Comparison of ENCODE assay signal across 23 cellular contexts in the genomic region with DNA sequence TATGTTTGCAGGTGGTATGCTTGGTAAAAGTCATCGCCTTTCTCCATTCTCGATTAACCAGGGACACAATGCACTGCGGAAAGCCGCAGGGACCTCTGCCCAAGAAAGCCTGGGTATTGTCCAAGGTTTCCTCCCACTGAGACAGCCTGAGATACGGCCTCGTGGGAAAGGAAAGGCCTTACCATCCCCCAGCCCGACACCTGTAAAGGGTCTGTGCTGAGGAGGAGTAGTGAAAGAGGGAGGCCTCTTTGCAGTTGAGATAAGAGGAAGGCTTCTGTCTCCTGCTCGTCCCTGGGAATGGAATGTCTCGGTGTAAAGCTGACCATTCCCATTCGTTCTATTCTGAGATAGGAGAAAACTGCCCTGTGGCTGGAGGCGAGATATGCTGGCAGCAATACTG. TPM values are rescaled to one million over a fixed set of nuclear protein-coding genes. Genes with fewer than 3 reads are reported as not detected.
"Had no signal": no experiment of that assay in that cellular context is flagged by ENCODE, and none has a peak within 500 bp of the region (broad histone marks: within the 10 kb centered on the region; RNA-seq: fewer than 3 reads in every experiment).

No MANE protein-coding gene starts in this region.

RNA-seq across cellular contexts. Expression of gene TRIM75, which starts 19.7 kb away (rescaled TPM):
- total RNA-seq: heart right ventricle; kidney; left colon; left lung; lower leg skin; lung; mesenteric fat pad; mucosa of gallbladder; naive thymus-derived CD8-positive, alpha-beta T cell; neural crest cell; omental fat pad; pancreas; psoas muscle; right lobe of liver; smooth muscle cell; temporal lobe; thyroid gland; transverse colon; upper lobe of left lung; urinary bladder; vagina had no signal
- polyA plus RNA-seq: heart right ventricle; immature natural killer cell; lung; naive thymus-derived CD8-positive, alpha-beta T cell; pancreas; psoas muscle; smooth muscle cell; urinary bladder had no signal

RNA-seq across cellular contexts. Expression of gene TRIM60, which starts 41.5 kb away (rescaled TPM):
- total RNA-seq: heart right ventricle; kidney; left colon; left lung; lower leg skin; lung; mesenteric fat pad; mucosa of gallbladder; naive thymus-derived CD8-positive, alpha-beta T cell; neural crest cell; omental fat pad; pancreas; psoas muscle; right lobe of liver; skeletal muscle tissue; smooth muscle cell; temporal lobe; thyroid gland; transverse colon; upper lobe of left lung; urinary bladder; vagina had no signal
- polyA plus RNA-seq: heart right ventricle; immature natural killer cell; lung; naive thymus-derived CD8-positive, alpha-beta T cell; pancreas; psoas muscle; smooth muscle cell; urinary bladder had no signal
